ENCODE assay signal across 11 cellular contexts in the genomic region with DNA sequence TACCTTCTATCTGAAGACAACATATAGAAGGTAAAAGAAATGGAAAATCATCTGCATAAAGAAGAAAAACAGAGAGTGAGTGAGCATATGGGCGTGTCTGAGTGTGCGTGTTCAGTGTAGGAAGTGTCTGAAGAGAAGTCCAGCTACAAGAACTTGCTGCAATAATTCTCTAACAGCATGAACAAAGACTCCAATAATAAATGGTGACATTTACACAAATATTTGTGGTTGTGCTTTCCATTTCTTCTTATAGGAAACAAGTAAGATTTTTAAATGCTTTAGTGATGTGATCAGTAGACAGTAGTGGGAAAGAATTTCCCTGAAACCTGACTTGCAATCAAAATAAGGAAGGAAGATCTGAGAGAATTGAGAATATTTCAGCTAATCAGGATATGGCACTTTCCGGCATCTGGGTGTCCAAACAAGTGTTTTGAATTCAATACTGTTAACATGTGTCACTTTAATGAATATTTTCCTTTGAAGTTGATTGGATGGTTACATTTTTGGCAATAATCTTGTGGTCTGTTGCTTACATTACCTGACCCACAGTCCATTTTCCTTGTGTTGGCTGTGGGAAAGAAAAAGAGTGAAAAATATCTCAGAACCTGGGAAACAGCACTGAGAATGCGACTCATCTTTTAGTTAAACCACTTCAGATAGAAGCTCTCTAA.
DNase-seq lines count a peak whose midpoint lies in the region; ATAC-seq, FAIRE-seq and TF ChIP-seq lines count a peak whose summit lies in the region.
"Had no signal": no experiment of that assay in that cellular context is flagged by ENCODE, and none has a peak within 500 bp of the region (broad histone marks: within the 10 kb centered on the region; RNA-seq: fewer than 3 reads in every experiment).

No MANE protein-coding gene starts in this region.

- no peak overlapping the region for H3K9ac ChIP-seq in Loucy (ENCODE audit: low read depth, low read length, poor library complexity, severe bottlenecking)
- H3K9ac ChIP-seq: KMS-11 had no signal

- H3K4me3 ChIP-seq in A549 = peak overlapping the region; percentile 27
- H3K4me3 ChIP-seq in Loucy (ENCODE audit: low read length, poor library complexity, severe bottlenecking) = no peak overlapping the region
- H3K4me3 ChIP-seq in coronary artery = peak overlapping the region; percentile 56
- no peak overlapping the region for H3K4me3 ChIP-seq in CD8-positive, alpha-beta memory T cell (ENCODE audit: low read length)

- H3K4me1 Mint-ChIP-seq in mesothelial cell of epicardium = peaks cover 32% of the 10 kb centered on the region
- H3K4me1 Mint-ChIP-seq in CD8-positive, alpha-beta memory T cell = no peaks in the 10 kb centered on the region

- CTCF ChIA-PET in A549 (lab: Yijun Ruan, JAX) = interaction anchor here (0.6 to 2.1 kb wide), 3 partner anchors 20 to 568 kb away, joined by 3 to 6 read pairs (median 4); no protein-coding TSS in a partner anchor
- CTCF ChIA-PET in CD8-positive, alpha-beta memory T cell (lab: Charles Lee) = no interaction called here

- H3K27me3 ChIP-seq in Loucy (ENCODE audit: insufficient read depth, low read length, poor library complexity, severe bottlenecking) = no peaks in the 10 kb centered on the region
- H3K27me3 ChIP-seq in CD8-positive, alpha-beta memory T cell (ENCODE audit: insufficient read depth, low read length, poor library complexity, severe bottlenecking) = no peaks in the 10 kb centered on the region

- no peaks in the 10 kb centered on the region for H4K20me1 ChIP-seq in Loucy (ENCODE audit: insufficient read depth, low read length, poor library complexity, severe bottlenecking)

- FAIRE-seq in A549 (lab: Jason Lieb, UNC) = peak; percentile 98

- TF ChIP-seq CTCF in A549 (IDR thresholded peaks at IDR 0.05) (no peak), Loucy (conservative IDR thresholded peaks at IDR 0.05; ENCODE audit: low read length) (no peak), coronary artery (IDR thresholded peaks at IDR 0.05) (no peak), mesothelial cell of epicardium (IDR thresholded peaks at IDR 0.05; ENCODE audit: unreplicated experiment) (no peak)

- H3K4me3 Mint-ChIP-seq in mesothelial cell of epicardium = peak overlapping the region; percentile 11
- H3K4me3 Mint-ChIP-seq in CD8-positive, alpha-beta memory T cell = no peak overlapping the region
- H3K4me3 Mint-ChIP-seq: activated CD8-positive, alpha-beta T cell treated with anti-CD3 and anti-CD28 coated beads for 36 hours; CD4-positive, CD25-positive, alpha-beta regulatory T cell had no signal

- H3K79me2 ChIP-seq in Loucy (ENCODE audit: insufficient read depth, low read length) = no peaks in the 10 kb centered on the region

- no peaks in the 10 kb centered on the region for H3K36me3 Mint-ChIP-seq in mesothelial cell of epicardium
- H3K36me3 Mint-ChIP-seq in CD8-positive, alpha-beta memory T cell = no peaks in the 10 kb centered on the region
- H3K36me3 Mint-ChIP-seq: CD4-positive, CD25-positive, alpha-beta regulatory T cell had no signal

- DNase-seq in A549 (ENCODE audit: low read depth in 1 of 2, low spot score in 1 of 2) = peak in 1 of 2 experiments; percentile 86
- no peak for DNase-seq in coronary artery (ENCODE audit: low spot score)
- DNase-seq in mesothelial cell of epicardium (ENCODE audit: low spot score in 2 of 2, unreplicated experiment in 2 of 2) = no peak
- DNase-seq in NCI-H187 (lab: John Stamatoyannopoulos, UW) = no peak
- no peak for DNase-seq in activated CD4-positive, CD25-positive, alpha-beta regulatory T cell (lab: John Stamatoyannopoulos, UW)
- DNase-seq in NCI-H226 = no peak
- no peak for DNase-seq in CD8-positive, alpha-beta memory T cell
- DNase-seq: activated CD8-positive, alpha-beta T cell treated with anti-CD3 and anti-CD28 coated beads for 36 hours; CD4-positive, CD25-positive, alpha-beta regulatory T cell had no signal

- peak overlapping the region; percentile 80 for H3K4me2 ChIP-seq in A549
- no peak overlapping the region for H3K4me2 ChIP-seq in Loucy (ENCODE audit: low read depth, low read length, poor library complexity, severe bottlenecking)
- H3K4me2 ChIP-seq: KMS-11 had no signal

- H3K4me1 ChIP-seq in A549 (peaks cover 44% of the 10 kb centered on the region), Loucy (ENCODE audit: insufficient read depth, low read length, poor library complexity, severe bottlenecking) (no peaks in the 10 kb centered on the region)
- H3K4me1 ChIP-seq in CD8-positive, alpha-beta memory T cell (ENCODE audit: insufficient read depth, low read length) = no peaks in the 10 kb centered on the region

- no peaks in the 10 kb centered on the region for H3K9me3 Mint-ChIP-seq in mesothelial cell of epicardium
- H3K9me3 Mint-ChIP-seq in CD8-positive, alpha-beta memory T cell = peaks cover 0 to 5% (median 0%) of the 10 kb centered on the region in 5 donors
- H3K9me3 Mint-ChIP-seq: activated CD8-positive, alpha-beta T cell treated with anti-CD3 and anti-CD28 coated beads for 36 hours had no signal

- WGBS in A549 (ENCODE audit: missing lambda C conversion rate) = 15% methylated on average over 4 of the region's 4 CpGs

- TF ChIP-seq RAD21 in A549 (conservative IDR thresholded peaks at IDR 0.05 in 1 of 2, IDR thresholded peaks at IDR 0.05 in 1 of 2) = no peak

- ATAC-seq in A549 = peak; percentile 54 to 70
- ATAC-seq: activated CD8-positive, alpha-beta T cell treated with anti-CD3 and anti-CD28 coated beads for 36 hours had no signal

- H3F3A ChIP-seq in Loucy (ENCODE audit: low read depth) = no peaks in the 10 kb centered on the region

- no peaks in the 10 kb centered on the region for H3K27me3 Mint-ChIP-seq in mesothelial cell of epicardium (ENCODE audit: low read depth)
- H3K27me3 Mint-ChIP-seq in CD8-positive, alpha-beta memory T cell = peaks cover 0 to 5% of the 10 kb centered on the region in 2 donors
- H3K27me3 Mint-ChIP-seq: CD4-positive, CD25-positive, alpha-beta regulatory T cell had no signal

- H3K27ac ChIP-seq in A549 = peak overlapping the region; percentile 92 to 93
- peak overlapping the region; percentile 77 to 90 for H3K27ac ChIP-seq in coronary artery
- no peak overlapping the region for H3K27ac ChIP-seq in CD8-positive, alpha-beta memory T cell (ENCODE audit: low read depth, low read length)
- H3K27ac ChIP-seq: KMS-11 had no signal

- H2AFZ ChIP-seq in Loucy (ENCODE audit: low read length) = peak overlapping the region; percentile 25

- H3K36me3 ChIP-seq in Loucy (ENCODE audit: insufficient read depth, low read length) = no peaks in the 10 kb centered on the region
- no peaks in the 10 kb centered on the region for H3K36me3 ChIP-seq in CD8-positive, alpha-beta memory T cell (ENCODE audit: insufficient read depth, low read length)

- H3K9me3 ChIP-seq in A549 (peaks cover 12% of the 10 kb centered on the region), Loucy (ENCODE audit: insufficient read depth, low read depth, low read length) (no peaks in the 10 kb centered on the region)
- H3K9me3 ChIP-seq in CD8-positive, alpha-beta memory T cell (ENCODE audit: low read length) = no peaks in the 10 kb centered on the region

- H3K9me2 ChIP-seq in Loucy (replicated peaks; ENCODE audit: low read depth, low read length) = no peaks in the 10 kb centered on the region

- peak overlapping the region; percentile 95 for H3K27ac Mint-ChIP-seq in mesothelial cell of epicardium
- no peak overlapping the region for H3K27ac Mint-ChIP-seq in CD8-positive, alpha-beta memory T cell
- H3K27ac Mint-ChIP-seq: activated CD8-positive, alpha-beta T cell treated with anti-CD3 and anti-CD28 coated beads for 36 hours; CD4-positive, CD25-positive, alpha-beta regulatory T cell had no signal

- no peak for TF ChIP-seq POLR2A in A549 (IDR thresholded peaks at IDR 0.05; ENCODE audit: low read length)

- POLR2A ChIA-PET in A549 (lab: Yijun Ruan, JAX) = interaction anchor here (1.9 to 3.9 kb wide), 4 partner anchors 19 to 207 kb away, joined by 4 to 28 read pairs (median 14); partner anchors contain the start of gene TGFB2
- POLR2A ChIA-PET in CD8-positive, alpha-beta memory T cell (lab: Charles Lee) = no interaction called here

- TF ChIP-seq EP300 in A549 (IDR thresholded peaks at IDR 0.05) = peak in 1 of 2 experiments; percentile 15; a peak in 1 of 5 replicates

TF ChIP-seq in A549, 52 proteins besides CTCF, POLR2A, EP300 and RAD21:
- TF ChIP-seq, protein P1, sequence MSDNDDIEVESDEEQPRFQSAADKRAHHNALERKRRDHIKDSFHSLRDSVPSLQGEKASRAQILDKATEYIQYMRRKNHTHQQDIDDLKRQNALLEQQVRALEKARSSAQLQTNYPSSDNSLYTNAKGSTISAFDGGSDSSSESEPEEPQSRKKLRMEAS (IDR thresholded peaks at IDR 0.05) = peak; percentile 49
- TF ChIP-seq GATA3 (IDR thresholded peaks at IDR 0.05; ENCODE audit: borderline replicate concordance) = peak; percentile 24; the same call in 1 of the 2 replicates
- TF ChIP-seq HOXB13 (CRISPR knock-in tag; IDR thresholded peaks at IDR 0.05; ENCODE audit: low read depth) = peak; percentile 11; the same call in 1 of the 2 replicates
- TF ChIP-seq CEBPB (IDR thresholded peaks at IDR 0.05) = peak in 1 of 2 experiments; percentile 60; a peak in 1 of 4 replicates
- TF ChIP-seq JUN (IDR thresholded peaks at IDR 0.05) = 0 out of 5 replicates have a peak, but pooled peaks of 1 of the 2 experiments have one; percentile 19
- no peak for TF ChIP-seq RFX5 (IDR thresholded peaks at IDR 0.05)

Comparison
In these comparisons a context has a peak if more than half of its experiments do, and no peak if none do; other contexts are left out.
1. H3K4me3 ChIP-seq: peak in A549 (single experiment) and coronary artery (single experiment); none in Loucy (single experiment) and CD8-positive, alpha-beta memory T cell (single experiment).